1 cellular context compared by ENCODE assay signal in genomic region chr16:53743149-53743566, GRCh38.
TF ChIP-seq lines count a peak whose summit lies in the region.

No MANE protein-coding gene starts in this region.

TF ChIP-seq in K562, 482 proteins besides CTCF, POLR2A, EP300 and RAD21 (continued from another document):
- TF ChIP-seq, protein P1, sequence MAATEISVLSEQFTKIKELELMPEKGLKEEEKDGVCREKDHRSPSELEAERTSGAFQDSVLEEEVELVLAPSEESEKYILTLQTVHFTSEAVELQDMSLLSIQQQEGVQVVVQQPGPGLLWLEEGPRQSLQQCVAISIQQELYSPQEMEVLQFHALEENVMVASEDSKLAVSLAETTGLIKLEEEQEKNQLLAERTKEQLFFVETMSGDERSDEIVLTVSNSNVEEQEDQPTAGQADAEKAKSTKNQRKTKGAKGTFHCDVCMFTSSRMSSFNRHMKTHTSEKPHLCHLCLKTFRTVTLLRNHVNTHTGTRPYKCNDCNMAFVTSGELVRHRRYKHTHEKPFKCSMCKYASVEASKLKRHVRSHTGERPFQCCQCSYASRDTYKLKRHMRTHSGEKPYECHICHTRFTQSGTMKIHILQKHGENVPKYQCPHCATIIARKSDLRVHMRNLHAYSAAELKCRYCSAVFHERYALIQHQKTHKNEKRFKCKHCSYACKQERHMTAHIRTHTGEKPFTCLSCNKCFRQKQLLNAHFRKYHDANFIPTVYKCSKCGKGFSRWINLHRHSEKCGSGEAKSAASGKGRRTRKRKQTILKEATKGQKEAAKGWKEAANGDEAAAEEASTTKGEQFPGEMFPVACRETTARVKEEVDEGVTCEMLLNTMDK (IDR thresholded peaks at IDR 0.05; ENCODE audit: borderline replicate concordance, insufficient read depth, low read depth, low read length, poor library complexity, severe bottlenecking): peak; percentile 21
- TF ChIP-seq ZNF436 (CRISPR knock-in tag; IDR thresholded peaks at IDR 0.05): no peak
- no peak for TF ChIP-seq PHF8 (IDR thresholded peaks at IDR 0.05; ENCODE audit: borderline replicate concordance, low read length)
- TF ChIP-seq GABPA (tag; conservative IDR thresholded peaks at IDR 0.05; ENCODE audit: low read depth): no peak
- no peak for TF ChIP-seq POLR3A (IDR thresholded peaks at IDR 0.05; ENCODE audit: borderline replicate concordance, extremely low read depth, insufficient read depth, insufficient read length)
- TF ChIP-seq SIX5 (IDR thresholded peaks at IDR 0.05; ENCODE audit: borderline replicate concordance in 1 of 2, insufficient read depth in 1 of 2, low read depth in 1 of 2, low read length in 2 of 2): no peak
- peak in 1 of 2 experiments; percentile 25; a peak in 1 of 4 replicates for TF ChIP-seq TRIM24 (IDR thresholded peaks at IDR 0.05)
- no peak for TF ChIP-seq DLX4 (CRISPR knock-in tag; IDR thresholded peaks at IDR 0.05)
- TF ChIP-seq CBX3 (IDR thresholded peaks at IDR 0.05; ENCODE audit: borderline replicate concordance in 1 of 2, low read length in 2 of 2): peak in 1 of 2 experiments; percentile 39; a peak in 1 of 3 replicates
- no peak for TF ChIP-seq CREB1 (IDR thresholded peaks at IDR 0.05)
- no peak for TF ChIP-seq CREB1 (CRISPR knock-in tag; IDR thresholded peaks at IDR 0.05)
